In the genomic region with DNA sequence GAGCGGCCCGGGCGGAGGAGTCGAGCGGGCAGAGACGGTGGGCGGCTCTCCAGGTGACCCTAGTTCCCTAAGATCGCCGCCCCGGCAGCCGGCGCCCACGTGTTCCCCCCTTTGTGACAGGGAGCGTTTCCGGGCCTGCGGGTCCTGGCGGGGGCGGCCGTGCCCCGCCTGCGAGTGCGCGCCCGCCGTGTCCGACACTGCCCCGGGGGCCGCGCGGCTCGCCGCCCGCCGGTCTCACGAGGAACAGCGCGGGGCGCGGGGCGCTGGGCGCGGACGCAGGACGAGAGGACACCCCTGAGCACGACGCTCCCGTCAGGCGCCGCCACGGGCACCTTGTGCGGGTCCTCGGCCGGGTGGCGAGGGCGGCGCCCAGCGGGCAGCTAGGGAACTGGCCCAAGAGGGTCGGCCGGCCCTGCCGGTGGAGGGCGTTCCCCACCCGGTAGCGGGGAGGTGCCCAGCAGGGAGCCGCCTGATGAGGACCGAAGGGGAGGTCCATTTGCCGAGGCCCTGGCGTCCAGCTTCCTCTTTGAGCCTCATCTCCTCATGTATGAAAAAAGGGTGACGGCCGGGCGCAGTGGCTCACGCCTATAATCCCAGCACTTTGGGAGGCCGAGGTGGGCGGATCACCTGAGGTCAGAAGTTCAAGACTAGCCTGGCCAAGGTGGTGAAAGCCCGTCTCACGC, we compare ENCODE assay signal across 8 cellular contexts. TPM values are rescaled to one million over a fixed set of nuclear protein-coding genes. Genes with fewer than 3 reads are reported as not detected.
DNase-seq lines count a peak whose midpoint lies in the region; ATAC-seq and TF ChIP-seq lines count a peak whose summit lies in the region.

VARS1 (minus strand) TSS at position 137 of the 683 bp plus-strand sequence. CDS start 535 bp downstream, outside the sequence.

- TF ChIP-seq CTCF in GM06990 (IDR thresholded peaks at IDR 0.05; ENCODE audit: insufficient read depth, low read length, poor library complexity, severe bottlenecking) (peak; percentile 83), upper lobe of left lung (IDR thresholded peaks at IDR 0.05) (peak; percentile 86 to 100 (median 99))

- DNase-seq in GM06990 (ENCODE audit: extremely low read depth, insufficient read length) (peak; percentile 92), NCI-H1105 treated with DMSO at 0.1 percent for 48 hours (lab: John Stamatoyannopoulos, UW) (peak; percentile 82), SW480 (ENCODE audit: low spot score) (peak; percentile 88), cardiac septum (ENCODE audit: low spot score) (peak; percentile 98), posterior vena cava (ENCODE audit: low spot score) (peak; percentile 98), upper lobe of left lung (peak; percentile 97 to 98)
- peak; percentile 89 for DNase-seq in activated naive CD8-positive, alpha-beta T cell treated with anti-CD3 and anti-CD28 coated beads, Interleukin-2, amount 50 U/mL, for 24 hours

- H3K27ac Mint-ChIP-seq in activated naive CD8-positive, alpha-beta T cell treated with anti-CD3 and anti-CD28 coated beads, Interleukin-2, amount 50 U/mL, for 24 hours, result peak within 1 kb of the TSS; percentile 99

- H3K9me3 Mint-ChIP-seq in activated naive CD8-positive, alpha-beta T cell treated with anti-CD3 and anti-CD28 coated beads, Interleukin-2, amount 50 U/mL, for 24 hours, result no peaks in the 10 kb centered on the region

- TF ChIP-seq POLR2A in upper lobe of left lung (IDR thresholded peaks at IDR 0.05), result peak in 3 of 4 donors; percentile 64 to 66 (median 65)

- peak within 1 kb of the TSS; percentile 87 for H3K4me3 Mint-ChIP-seq in activated naive CD8-positive, alpha-beta T cell treated with anti-CD3 and anti-CD28 coated beads, Interleukin-2, amount 50 U/mL, for 24 hours

- peaks cover 38% of the 10 kb centered on the region for H3K36me3 Mint-ChIP-seq in activated naive CD8-positive, alpha-beta T cell treated with anti-CD3 and anti-CD28 coated beads, Interleukin-2, amount 50 U/mL, for 24 hours (ENCODE audit: low read depth)

- H3K36me3 ChIP-seq in GM06990 (ENCODE audit: control insufficient read depth, insufficient read depth, low read length) (peaks cover 4% of the 10 kb centered on the region), upper lobe of left lung (peaks cover 0 to 20% (median 10%) of the 10 kb centered on the region in 4 donors)

- no peak for TF ChIP-seq EP300 in upper lobe of left lung (IDR thresholded peaks at IDR 0.05)

- peak; percentile 68 for ATAC-seq in HG02571 (IDR thresholded peaks at IDR 0.05; ENCODE audit: unreplicated experiment)
- ATAC-seq in activated naive CD8-positive, alpha-beta T cell treated with anti-CD3 and anti-CD28 coated beads, Interleukin-2, amount 50 U/mL, for 24 hours, result peak; percentile 85
- ATAC-seq in upper lobe of left lung (ENCODE audit: low FRiP score in 2 of 2), result peak; percentile 96 to 98

- H3K27me3 ChIP-seq in GM06990 (replicated peaks; ENCODE audit: control insufficient read depth, insufficient read depth, low read length), result no peaks in the 10 kb centered on the region
- H3K27me3 ChIP-seq in upper lobe of left lung, result no peaks in the 10 kb centered on the region

- peaks cover 45% of the 10 kb centered on the region for H3K4me1 Mint-ChIP-seq in activated naive CD8-positive, alpha-beta T cell treated with anti-CD3 and anti-CD28 coated beads, Interleukin-2, amount 50 U/mL, for 24 hours

- intact Hi-C loops in cardiac septum (cut with DNase I) (loop anchor here (5.0 kb wide), 1 partner anchor 58 kb away; the partner anchor contains the start of gene CLIC1), posterior vena cava (cut with DNase I) (loop anchor here (10.0 kb wide), 2 partner anchors 61 to 71 kb away; partner anchors contain the start of genes CLIC1 (in 1 of the 2), DDAH2 (in 1 of the 2), LY6G6C (in 1 of the 2) and MPIG6B (in 1 of the 2))

- H3K27ac ChIP-seq in upper lobe of left lung, result peak within 1 kb of the TSS; percentile 87 to 98 (median 95)

- H3K9me3 ChIP-seq in upper lobe of left lung, result no peaks in the 10 kb centered on the region

- WGBS in upper lobe of left lung, 2 donors, result 1 to 6% methylated on average over 17 to 31 of the region's 75 CpGs

- H3K4me3 ChIP-seq in GM06990 (replicated peaks; ENCODE audit: low read depth, low read length) (peak within 1 kb of the TSS; percentile 92), upper lobe of left lung (peak within 1 kb of the TSS; percentile 62 to 100 (median 94))

- no peaks in the 10 kb centered on the region for H3K27me3 Mint-ChIP-seq in activated naive CD8-positive, alpha-beta T cell treated with anti-CD3 and anti-CD28 coated beads, Interleukin-2, amount 50 U/mL, for 24 hours

- peaks cover 9 to 28% (median 17%) of the 10 kb centered on the region in 4 donors for H3K4me1 ChIP-seq in upper lobe of left lung

RNA-seq across cellular contexts. Expression of gene VARS1, which starts in this region (rescaled TPM):
- total RNA-seq in cardiac septum (35.0 TPM), posterior vena cava (10 to 100 TPM; 49.0 to 60.8 TPM), upper lobe of left lung (10 to 100 TPM; 21.2 to 67.8 (median 39.7) TPM)

Comparison
In these comparisons a context has a peak if more than half of its experiments do, and no peak if none do; other contexts are left out.
1. Peak in every context shown above with its lines: DNase-seq, ATAC-seq, H3K4me3 ChIP-seq and H3K27ac ChIP-seq.